In the genomic region with DNA sequence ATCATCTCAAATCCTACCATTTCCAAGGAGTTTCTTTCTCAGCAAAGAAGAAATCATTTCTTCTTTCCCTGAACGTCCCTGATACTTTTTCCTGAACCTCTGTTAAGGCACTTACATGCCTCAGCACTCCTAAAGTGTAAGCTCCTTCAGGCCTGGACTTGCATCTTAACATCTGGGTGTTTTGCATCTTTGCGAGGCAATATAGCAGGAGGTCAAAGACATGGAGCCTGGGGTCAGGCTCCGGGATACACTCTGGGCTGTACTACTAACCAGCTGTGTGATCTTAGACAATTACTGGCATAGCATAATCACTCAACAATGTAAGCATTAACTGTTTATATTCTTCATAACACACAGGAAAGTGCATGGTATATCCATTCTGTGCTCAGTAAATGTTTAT, we compare ENCODE assay signal across 31 cellular contexts.
"Had no signal": no experiment of that assay in that cellular context is flagged by ENCODE, and none has a peak within 500 bp of the region (broad histone marks: within the 10 kb centered on the region; RNA-seq: fewer than 3 reads in every experiment).

No MANE protein-coding gene starts in this region.

- DNase-seq: activated B cell treated with CpG ODN at 0.5 μM for 24 hours; activated CD4-positive, alpha-beta T cell treated with anti-CD3 and anti-CD28 coated beads for 1 hour; activated CD4-positive, alpha-beta T cell treated with anti-CD3 and anti-CD28 coated beads, Interleukin-2, amount 10 ng/mL, durations not matched to agents 24 days and 14 days; activated CD4-positive, alpha-beta T cell treated with anti-CD3 and anti-CD28 coated beads, Interleukin-2, amount 50 U/mL, for 48 hours; activated CD8-positive, alpha-beta memory T cell treated with anti-CD3 and anti-CD28 coated beads, Interleukin-2, amount 10 ng/mL, durations not matched to agents 7 days and 5 days; activated effector memory CD4-positive, alpha-beta T cell treated with Interleukin-2 at 50 U/mL for 16 hours; activated naive CD4-positive, alpha-beta T cell; activated T-cell treated with anti-CD3 and anti-CD28 coated beads, Interleukin-2, amount 50 U/mL, for 24 hours; amniotic stem cell; body of pancreas; MG63; MV-4-11; NCI-H1092 treated with DMSO at 0.1 percent for 48 hours; NCI-H1417 treated with DMSO at 0.1 percent for 48 hours; NCI-H1694; NCI-H2029; NCI-H2107; NCI-H2171 treated with DMSO at 0.1 percent for 48 hours; NCI-H345; NCI-H510A; NCI-H526 treated with DMSO at 0.1 percent for 48 hours; NCI-H82; Right ventricle myocardium superior; RPMI8226; SJCRH30; SK-N-SH; T-helper 1 cell had no signal

- H3K4me3 ChIP-seq: ascending aorta, body of pancreas, MG63, SJCRH30 had no signal

- H3K27ac Mint-ChIP-seq: activated B cell treated with CpG ODN at 0.5 μM for 24 hours; activated CD4-positive, alpha-beta T cell treated with anti-CD3 and anti-CD28 coated beads, Interleukin-2, amount 10 ng/mL, durations not matched to agents 24 days and 14 days; activated CD8-positive, alpha-beta memory T cell treated with anti-CD3 and anti-CD28 coated beads, Interleukin-2, amount 10 ng/mL, durations not matched to agents 7 days and 5 days; activated naive CD4-positive, alpha-beta T cell treated with anti-CD3 and anti-CD28 coated beads, Interleukin-2, amount 50 U/mL, for 24 hours; activated T-cell treated with anti-CD3 and anti-CD28 coated beads, Interleukin-2, amount 50 U/mL, for 24 hours; activated T-helper 1 cell treated with anti-CD3 and anti-CD28 coated beads, Interleukin-12 subunit alpha, Interleukin-12 subunit beta, Interleukin-2, Interleukin-4 antibody, amounts not matched to agents 30 ng/mL and 10 ng/mL and 1 ng/mL, durations not matched to agents 14 hours and 24 hours and 36 hours had no signal

- H3K4me3 Mint-ChIP-seq: activated B cell treated with CpG ODN at 0.5 μM for 24 hours; activated CD4-positive, alpha-beta T cell treated with anti-CD3 and anti-CD28 coated beads, Interleukin-2, amount 10 ng/mL, durations not matched to agents 24 days and 14 days; activated CD8-positive, alpha-beta memory T cell treated with anti-CD3 and anti-CD28 coated beads, Interleukin-2, amount 10 ng/mL, durations not matched to agents 7 days and 5 days; activated naive CD4-positive, alpha-beta T cell treated with anti-CD3 and anti-CD28 coated beads, Interleukin-2, amount 50 U/mL, for 24 hours; activated T-cell treated with anti-CD3 and anti-CD28 coated beads, Interleukin-2, amount 50 U/mL, for 24 hours; activated T-helper 1 cell treated with anti-CD3 and anti-CD28 coated beads, Interleukin-12 subunit alpha, Interleukin-12 subunit beta, Interleukin-2, Interleukin-4 antibody, amounts not matched to agents 30 ng/mL and 10 ng/mL and 1 ng/mL, durations not matched to agents 14 hours and 24 hours and 36 hours had no signal

- H3K27me3 Mint-ChIP-seq: activated CD4-positive, alpha-beta T cell treated with anti-CD3 and anti-CD28 coated beads, Interleukin-2, amount 10 ng/mL, durations not matched to agents 24 days and 14 days; activated CD8-positive, alpha-beta memory T cell treated with anti-CD3 and anti-CD28 coated beads, Interleukin-2, amount 10 ng/mL, durations not matched to agents 7 days and 5 days; activated naive CD4-positive, alpha-beta T cell treated with anti-CD3 and anti-CD28 coated beads, Interleukin-2, amount 50 U/mL, for 24 hours; activated T-cell treated with anti-CD3 and anti-CD28 coated beads, Interleukin-2, amount 50 U/mL, for 24 hours had no signal

- H3K4me1 Mint-ChIP-seq: activated B cell treated with CpG ODN at 0.5 μM for 24 hours; activated CD4-positive, alpha-beta T cell treated with anti-CD3 and anti-CD28 coated beads, Interleukin-2, amount 10 ng/mL, durations not matched to agents 24 days and 14 days; activated CD8-positive, alpha-beta memory T cell treated with anti-CD3 and anti-CD28 coated beads, Interleukin-2, amount 10 ng/mL, durations not matched to agents 7 days and 5 days; activated naive CD4-positive, alpha-beta T cell treated with anti-CD3 and anti-CD28 coated beads, Interleukin-2, amount 50 U/mL, for 24 hours had no signal

- ATAC-seq: activated CD8-positive, alpha-beta memory T cell treated with anti-CD3 and anti-CD28 coated beads, Interleukin-2, amount 10 ng/mL, durations not matched to agents 7 days and 5 days; body of pancreas; Panc1 had no signal

- H3K9me3 Mint-ChIP-seq: activated B cell treated with CpG ODN at 0.5 μM for 24 hours; activated naive CD4-positive, alpha-beta T cell treated with anti-CD3 and anti-CD28 coated beads, Interleukin-2, amount 50 U/mL, for 24 hours; activated T-cell treated with anti-CD3 and anti-CD28 coated beads, Interleukin-2, amount 50 U/mL, for 24 hours; activated T-helper 1 cell treated with anti-CD3 and anti-CD28 coated beads, Interleukin-12 subunit alpha, Interleukin-12 subunit beta, Interleukin-2, Interleukin-4 antibody, amounts not matched to agents 30 ng/mL and 10 ng/mL and 1 ng/mL, durations not matched to agents 14 hours and 24 hours and 36 hours had no signal

- H3K36me3 Mint-ChIP-seq: activated CD8-positive, alpha-beta memory T cell treated with anti-CD3 and anti-CD28 coated beads, Interleukin-2, amount 10 ng/mL, durations not matched to agents 7 days and 5 days; activated naive CD4-positive, alpha-beta T cell treated with anti-CD3 and anti-CD28 coated beads, Interleukin-2, amount 50 U/mL, for 24 hours had no signal
